Comparison of ENCODE assay signal across 1 cellular context in the genomic region with DNA sequence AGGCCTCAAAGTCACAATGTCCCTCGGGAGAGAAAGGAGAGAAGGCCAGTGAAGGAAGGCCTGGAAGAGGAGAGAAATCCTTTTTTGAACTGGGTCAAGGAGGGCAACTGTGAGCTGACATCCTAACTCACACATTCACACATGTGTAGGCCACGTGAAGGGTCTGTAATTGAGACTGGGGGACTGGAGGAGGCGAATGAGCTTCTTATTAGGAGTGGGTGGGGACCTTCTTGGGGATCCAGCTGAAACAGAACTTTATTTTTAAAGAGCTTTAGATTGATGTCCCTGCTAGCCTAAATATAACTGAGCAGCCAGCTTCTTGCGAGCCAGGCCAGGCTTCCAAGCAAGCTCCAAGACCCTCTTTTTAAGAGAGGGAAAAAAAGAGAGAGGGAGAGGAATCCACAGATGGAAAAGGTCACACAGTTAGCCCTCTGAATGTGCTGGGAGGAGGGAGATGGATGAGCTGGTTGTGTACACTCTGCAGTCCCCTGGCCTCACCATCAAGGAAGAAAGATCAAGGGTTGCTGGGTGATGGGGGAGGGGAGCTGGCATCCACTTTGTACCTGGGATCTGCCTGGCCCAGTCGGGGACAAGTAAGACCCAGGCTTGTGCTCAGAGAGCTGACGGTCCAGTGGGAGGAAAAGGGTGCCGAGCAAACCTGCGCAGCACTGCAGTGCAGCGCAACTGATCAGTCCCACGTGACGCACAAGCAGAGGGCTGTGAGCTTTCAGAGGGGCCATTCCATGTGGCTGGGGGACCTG.
TF ChIP-seq lines count a peak whose summit lies in the region.

No MANE protein-coding gene starts in this region.

TF ChIP-seq in HepG2, 621 proteins besides CTCF, POLR2A, EP300 and RAD21 (continued from another document):
- TF ChIP-seq, protein P1, sequence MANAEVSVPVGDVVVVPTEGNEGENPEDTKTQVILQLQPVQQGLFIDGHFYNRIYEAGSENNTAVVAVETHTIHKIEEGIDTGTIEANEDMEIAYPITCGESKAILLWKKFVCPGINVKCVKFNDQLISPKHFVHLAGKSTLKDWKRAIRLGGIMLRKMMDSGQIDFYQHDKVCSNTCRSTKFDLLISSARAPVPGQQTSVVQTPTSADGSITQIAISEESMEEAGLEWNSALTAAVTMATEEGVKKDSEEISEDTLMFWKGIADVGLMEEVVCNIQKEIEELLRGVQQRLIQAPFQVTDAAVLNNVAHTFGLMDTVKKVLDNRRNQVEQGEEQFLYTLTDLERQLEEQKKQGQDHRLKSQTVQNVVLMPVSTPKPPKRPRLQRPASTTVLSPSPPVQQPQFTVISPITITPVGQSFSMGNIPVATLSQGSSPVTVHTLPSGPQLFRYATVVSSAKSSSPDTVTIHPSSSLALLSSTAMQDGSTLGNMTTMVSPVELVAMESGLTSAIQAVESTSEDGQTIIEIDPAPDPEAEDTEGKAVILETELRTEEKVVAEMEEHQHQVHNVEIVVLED (CRISPR knock-in tag; IDR thresholded peaks at IDR 0.05; ENCODE audit: borderline replicate concordance): no peak
- TF ChIP-seq ZNF607 (CRISPR knock-in tag; IDR thresholded peaks at IDR 0.05; ENCODE audit: borderline replicate concordance) (no peak), SRF (IDR thresholded peaks at IDR 0.05; ENCODE audit: low read depth, low read length) (no peak), HNF4A (CRISPR knock-in tag; IDR thresholded peaks at IDR 0.05) (peak; percentile 71), ARHGAP35 (CRISPR knock-in tag; IDR thresholded peaks at IDR 0.05; ENCODE audit: borderline replicate concordance) (no peak), FOXK1 (CRISPR knock-in tag; IDR thresholded peaks at IDR 0.05; ENCODE audit: borderline replicate concordance, low read depth) (no peak)
- TF ChIP-seq, protein P2, sequence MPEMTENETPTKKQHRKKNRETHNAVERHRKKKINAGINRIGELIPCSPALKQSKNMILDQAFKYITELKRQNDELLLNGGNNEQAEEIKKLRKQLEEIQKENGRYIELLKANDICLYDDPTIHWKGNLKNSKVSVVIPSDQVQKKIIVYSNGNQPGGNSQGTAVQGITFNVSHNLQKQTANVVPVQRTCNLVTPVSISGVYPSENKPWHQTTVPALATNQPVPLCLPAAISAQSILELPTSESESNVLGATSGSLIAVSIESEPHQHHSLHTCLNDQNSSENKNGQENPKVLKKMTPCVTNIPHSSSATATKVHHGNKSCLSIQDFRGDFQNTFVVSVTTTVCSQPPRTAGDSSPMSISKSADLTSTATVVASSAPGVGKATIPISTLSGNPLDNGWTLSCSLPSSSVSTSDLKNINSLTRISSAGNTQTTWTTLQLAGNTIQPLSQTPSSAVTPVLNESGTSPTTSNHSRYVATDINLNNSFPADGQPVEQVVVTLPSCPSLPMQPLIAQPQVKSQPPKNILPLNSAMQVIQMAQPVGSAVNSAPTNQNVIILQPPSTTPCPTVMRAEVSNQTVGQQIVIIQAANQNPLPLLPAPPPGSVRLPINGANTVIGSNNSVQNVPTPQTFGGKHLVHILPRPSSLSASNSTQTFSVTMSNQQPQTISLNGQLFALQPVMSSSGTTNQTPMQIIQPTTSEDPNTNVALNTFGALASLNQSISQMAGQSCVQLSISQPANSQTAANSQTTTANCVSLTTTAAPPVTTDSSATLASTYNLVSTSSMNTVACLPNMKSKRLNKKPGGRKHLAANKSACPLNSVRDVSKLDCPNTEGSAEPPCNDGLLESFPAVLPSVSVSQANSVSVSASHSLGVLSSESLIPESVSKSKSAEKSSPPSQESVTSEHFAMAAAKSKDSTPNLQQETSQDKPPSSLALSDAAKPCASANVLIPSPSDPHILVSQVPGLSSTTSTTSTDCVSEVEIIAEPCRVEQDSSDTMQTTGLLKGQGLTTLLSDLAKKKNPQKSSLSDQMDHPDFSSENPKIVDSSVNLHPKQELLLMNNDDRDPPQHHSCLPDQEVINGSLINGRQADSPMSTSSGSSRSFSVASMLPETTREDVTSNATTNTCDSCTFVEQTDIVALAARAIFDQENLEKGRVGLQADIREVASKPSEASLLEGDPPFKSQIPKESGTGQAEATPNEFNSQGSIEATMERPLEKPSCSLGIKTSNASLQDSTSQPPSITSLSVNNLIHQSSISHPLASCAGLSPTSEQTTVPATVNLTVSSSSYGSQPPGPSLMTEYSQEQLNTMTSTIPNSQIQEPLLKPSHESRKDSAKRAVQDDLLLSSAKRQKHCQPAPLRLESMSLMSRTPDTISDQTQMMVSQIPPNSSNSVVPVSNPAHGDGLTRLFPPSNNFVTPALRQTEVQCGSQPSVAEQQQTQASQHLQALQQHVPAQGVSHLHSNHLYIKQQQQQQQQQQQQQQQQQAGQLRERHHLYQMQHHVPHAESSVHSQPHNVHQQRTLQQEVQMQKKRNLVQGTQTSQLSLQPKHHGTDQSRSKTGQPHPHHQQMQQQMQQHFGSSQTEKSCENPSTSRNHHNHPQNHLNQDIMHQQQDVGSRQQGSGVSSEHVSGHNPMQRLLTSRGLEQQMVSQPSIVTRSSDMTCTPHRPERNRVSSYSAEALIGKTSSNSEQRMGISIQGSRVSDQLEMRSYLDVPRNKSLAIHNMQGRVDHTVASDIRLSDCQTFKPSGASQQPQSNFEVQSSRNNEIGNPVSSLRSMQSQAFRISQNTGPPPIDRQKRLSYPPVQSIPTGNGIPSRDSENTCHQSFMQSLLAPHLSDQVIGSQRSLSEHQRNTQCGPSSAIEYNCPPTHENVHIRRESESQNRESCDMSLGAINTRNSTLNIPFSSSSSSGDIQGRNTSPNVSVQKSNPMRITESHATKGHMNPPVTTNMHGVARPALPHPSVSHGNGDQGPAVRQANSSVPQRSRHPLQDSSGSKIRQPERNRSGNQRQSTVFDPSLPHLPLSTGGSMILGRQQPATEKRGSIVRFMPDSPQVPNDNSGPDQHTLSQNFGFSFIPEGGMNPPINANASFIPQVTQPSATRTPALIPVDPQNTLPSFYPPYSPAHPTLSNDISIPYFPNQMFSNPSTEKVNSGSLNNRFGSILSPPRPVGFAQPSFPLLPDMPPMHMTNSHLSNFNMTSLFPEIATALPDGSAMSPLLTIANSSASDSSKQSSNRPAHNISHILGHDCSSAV (CRISPR knock-in tag; IDR thresholded peaks at IDR 0.05; ENCODE audit: borderline replicate concordance): no peak
- TF ChIP-seq, protein P3, sequence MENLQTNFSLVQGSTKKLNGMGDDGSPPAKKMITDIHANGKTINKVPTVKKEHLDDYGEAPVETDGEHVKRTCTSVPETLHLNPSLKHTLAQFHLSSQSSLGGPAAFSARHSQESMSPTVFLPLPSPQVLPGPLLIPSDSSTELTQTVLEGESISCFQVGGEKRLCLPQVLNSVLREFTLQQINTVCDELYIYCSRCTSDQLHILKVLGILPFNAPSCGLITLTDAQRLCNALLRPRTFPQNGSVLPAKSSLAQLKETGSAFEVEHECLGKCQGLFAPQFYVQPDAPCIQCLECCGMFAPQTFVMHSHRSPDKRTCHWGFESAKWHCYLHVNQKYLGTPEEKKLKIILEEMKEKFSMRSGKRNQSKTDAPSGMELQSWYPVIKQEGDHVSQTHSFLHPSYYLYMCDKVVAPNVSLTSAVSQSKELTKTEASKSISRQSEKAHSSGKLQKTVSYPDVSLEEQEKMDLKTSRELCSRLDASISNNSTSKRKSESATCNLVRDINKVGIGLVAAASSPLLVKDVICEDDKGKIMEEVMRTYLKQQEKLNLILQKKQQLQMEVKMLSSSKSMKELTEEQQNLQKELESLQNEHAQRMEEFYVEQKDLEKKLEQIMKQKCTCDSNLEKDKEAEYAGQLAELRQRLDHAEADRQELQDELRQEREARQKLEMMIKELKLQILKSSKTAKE (CRISPR knock-in tag; IDR thresholded peaks at IDR 0.05; ENCODE audit: borderline replicate concordance): no peak; the same call in 1 of the 2 replicates
